In the genomic region with DNA sequence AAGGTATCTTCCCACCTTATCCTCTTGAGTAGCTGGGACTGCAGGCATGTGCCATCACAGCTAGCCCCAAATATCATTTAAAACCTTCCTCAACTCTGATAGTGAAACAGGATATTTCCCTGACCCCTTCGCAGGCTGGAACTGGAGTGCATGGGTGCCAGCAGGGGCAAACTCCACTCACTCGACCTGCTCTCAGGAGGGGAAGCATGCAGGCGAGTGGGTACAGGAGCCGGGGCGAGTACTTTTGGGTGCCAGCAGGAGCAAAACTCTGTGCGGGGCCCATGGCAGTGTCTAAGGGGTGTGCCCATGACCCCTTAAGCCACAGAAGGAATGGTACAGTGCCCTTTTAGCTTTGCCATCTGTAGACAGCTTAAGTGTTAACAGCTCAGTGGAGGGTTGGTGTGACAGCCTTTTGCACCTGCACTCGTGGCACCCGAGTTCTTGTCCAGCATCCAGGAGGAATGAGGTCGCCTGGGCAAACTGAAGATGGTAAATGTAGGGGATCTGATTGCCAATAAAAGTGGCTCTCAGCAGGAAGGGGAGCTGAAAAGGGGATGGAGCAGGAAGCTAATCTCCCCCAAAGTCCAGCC, we compare ENCODE assay signal across 22 cellular contexts.
"Had no signal": no experiment of that assay in that cellular context is flagged by ENCODE, and none has a peak within 500 bp of the region (broad histone marks: within the 10 kb centered on the region; RNA-seq: fewer than 3 reads in every experiment).

No MANE protein-coding gene starts in this region.

- H3K4me1 ChIP-seq: right atrium auricular region, thyroid gland had no signal

- DNase-seq: dermis blood vessel endothelial cell; effector CD4-positive, alpha-beta T cell; endodermal cell; foreskin keratinocyte; immature natural killer cell; left cardiac atrium; left ventricle myocardium superior; mesendoderm; naive B cell; small intestine; stimulated activated CD4-positive, alpha-beta T cell treated with anti-CD3 and anti-CD28 coated beads, Interleukin-12 subunit alpha, Interleukin-12 subunit beta, amount 100 ng/mL, for 4 hours; stimulated activated naive CD4-positive, alpha-beta T cell; stomach; thyroid gland had no signal

- H3K4me3 ChIP-seq: right atrium auricular region, stomach, thyroid gland had no signal

- H3K9me3 ChIP-seq: neutrophil, right atrium auricular region, stomach, thyroid gland had no signal

- H3K27me3 ChIP-seq: foreskin keratinocyte, neutrophil, right atrium auricular region, stomach, thyroid gland had no signal

- FAIRE-seq: colon, endothelial cell of umbilical vein, keratinocyte, small intestine, urothelium cell line had no signal

- ATAC-seq: foreskin keratinocyte, left cardiac atrium, left ventricle myocardium superior had no signal

- H3K9me3 Mint-ChIP-seq: endodermal cell, immature natural killer cell, nephron, type B pancreatic cell had no signal

- H3K36me3 ChIP-seq: right atrium auricular region, thyroid gland had no signal

- H3K27ac ChIP-seq: foreskin keratinocyte, neutrophil, right atrium auricular region, stomach, thyroid gland had no signal

- H3K27ac Mint-ChIP-seq: endodermal cell, naive B cell, type B pancreatic cell had no signal
